29 cellular contexts compared by ENCODE assay signal in genomic region chr15:42082832-42083604, GRCh38. TPM values are rescaled to one million over a fixed set of nuclear protein-coding genes. Genes with fewer than 3 reads are reported as not detected.
"Had no signal": no experiment of that assay in that cellular context is flagged by ENCODE, and none has a peak within 500 bp of the region (broad histone marks: within the 10 kb centered on the region; RNA-seq: fewer than 3 reads in every experiment).

No MANE protein-coding gene starts in this region.

- H3K27me3 ChIP-seq: neutrophil, pancreas, upper lobe of left lung had no signal

- H3K4me3 ChIP-seq: left lung, pancreas, upper lobe of left lung had no signal

- H3K9me3 ChIP-seq: left lung, neutrophil, pancreas, upper lobe of left lung had no signal

- H3K27ac Mint-ChIP-seq: activated naive CD4-positive, alpha-beta T cell treated with anti-CD3 and anti-CD28 coated beads, Interleukin-2, amount 50 U/mL, for 72 hours; activated T-helper 17 cell treated with anti-CD3 and anti-CD28 coated beads, Interleukin-2, amount 50 U/mL, for 72 hours; natural killer cell treated with Interleukin-12 subunit alpha and Interleukin-12 subunit beta and Interleukin-15 and Interleukin-18, amount 100 ng/mL, for 72 hours; stimulated activated memory B cell treated with anti-CD40 and anti-IgM and Interleukin-4, amounts not matched to agents 10 μg/mL and 1 μg/mL and 100 μg/mL, for 72 hours had no signal

- H3K9me3 Mint-ChIP-seq: activated naive CD4-positive, alpha-beta T cell treated with anti-CD3 and anti-CD28 coated beads, Interleukin-2, amount 50 U/mL, for 72 hours; activated T-helper 17 cell treated with anti-CD3 and anti-CD28 coated beads, Interleukin-2, amount 50 U/mL, for 72 hours; effector memory CD8-positive, alpha-beta T cell; natural killer cell treated with Interleukin-12 subunit alpha and Interleukin-12 subunit beta and Interleukin-15 and Interleukin-18, amount 100 ng/mL, for 72 hours; stimulated activated memory B cell treated with anti-CD40 and anti-IgM and Interleukin-4, amounts not matched to agents 10 μg/mL and 1 μg/mL and 100 μg/mL, for 72 hours had no signal

- H3K36me3 Mint-ChIP-seq: activated naive CD4-positive, alpha-beta T cell treated with anti-CD3 and anti-CD28 coated beads, Interleukin-2, amount 50 U/mL, for 72 hours; brain; natural killer cell treated with Interleukin-12 subunit alpha and Interleukin-12 subunit beta and Interleukin-15 and Interleukin-18, amount 100 ng/mL, for 72 hours; stimulated activated memory B cell treated with anti-CD40 and anti-IgM and Interleukin-4, amounts not matched to agents 10 μg/mL and 1 μg/mL and 100 μg/mL, for 72 hours had no signal

- H3K4me3 Mint-ChIP-seq: brain; effector memory CD8-positive, alpha-beta T cell; natural killer cell treated with Interleukin-12 subunit alpha and Interleukin-12 subunit beta and Interleukin-15 and Interleukin-18, amount 100 ng/mL, for 72 hours; stimulated activated memory B cell treated with anti-CD40 and anti-IgM and Interleukin-4, amounts not matched to agents 10 μg/mL and 1 μg/mL and 100 μg/mL, for 72 hours had no signal

- H3K27ac ChIP-seq: left lung, neutrophil, pancreas, upper lobe of left lung had no signal

- H3K36me3 ChIP-seq: left lung, neutrophil, pancreas, upper lobe of left lung had no signal

- DNase-seq: activated CD4-positive, alpha-beta T cell treated with anti-CD3 and anti-CD28 coated beads for 4 hours; activated CD4-positive, alpha-beta T cell treated with anti-CD3 and anti-CD28 coated beads, Interleukin-2, amount 50 U/mL, for 48 hours; activated CD4-positive, CD25-positive, alpha-beta regulatory T cell; activated T-cell treated with anti-CD3 and anti-CD28 coated beads, Interleukin-2, amount 50 U/mL, for 1 hour; aorta; caudate nucleus; effector memory CD8-positive, alpha-beta T cell; foreskin melanocyte; stimulated activated CD4-positive, alpha-beta T cell treated with anti-CD3 and anti-CD28 coated beads, Interleukin-1b, Interleukin-23, amount 100 ng/mL, for 48 hours; SW 1271; T-helper 17 cell had no signal

- H3K4me1 ChIP-seq: pancreas had no signal

- H3K4me1 Mint-ChIP-seq: activated T-helper 17 cell treated with anti-CD3 and anti-CD28 coated beads, Interleukin-2, amount 50 U/mL, for 72 hours had no signal

- ATAC-seq: activated naive CD4-positive, alpha-beta T cell treated with anti-CD3 and anti-CD28 coated beads, Interleukin-2, amount 50 U/mL, for 72 hours; activated T-helper 17 cell treated with anti-CD3 and anti-CD28 coated beads, Interleukin-2, amount 50 U/mL, for 72 hours; effector memory CD8-positive, alpha-beta T cell; esophagus mucosa; left lung; natural killer cell treated with Interleukin-12 subunit alpha and Interleukin-12 subunit beta and Interleukin-15 and Interleukin-18, amount 100 ng/mL, for 72 hours; pancreas; right cardiac atrium; stimulated activated memory B cell treated with anti-CD40 and anti-IgM and Interleukin-4, amounts not matched to agents 10 μg/mL and 1 μg/mL and 100 μg/mL, for 72 hours; T-helper 17 cell had no signal

RNA-seq across cellular contexts. Expression of gene PLA2G4D, which starts 11.3 kb away (rescaled TPM):
- total RNA-seq: activated naive CD4-positive, alpha-beta T cell treated with anti-CD3 and anti-CD28 coated beads, Interleukin-2, amount 50 U/mL, for 72 hours; aorta; dermis microvascular lymphatic vessel endothelial cell; endothelial cell of umbilical vein; kidney epithelial cell; lung microvascular endothelial cell; natural killer cell treated with Interleukin-12 subunit alpha and Interleukin-12 subunit beta and Interleukin-15 and Interleukin-18, amount 100 ng/mL, for 72 hours; pulmonary artery endothelial cell; right cardiac atrium; skeletal muscle tissue; T-helper 17 cell; temporal lobe; upper lobe of left lung had no signal
